In genomic region chr6:105560611-105561066, GRCh38 we compare ENCODE assay signal across 9 cellular contexts.
A peak's percentile ranks its signal among the peaks of the same experiment; 100 is the strongest.
DNase-seq lines count a peak whose midpoint lies in the region; ATAC-seq and TF ChIP-seq lines count a peak whose summit lies in the region.
"Had no signal": no experiment of that assay in that cellular context is flagged by ENCODE, and none has a peak within 500 bp of the region (broad histone marks: within the 10 kb centered on the region; RNA-seq: fewer than 3 reads in every experiment).

No MANE protein-coding gene starts in this region.

- no peaks in the 10 kb centered on the region for H3K27me3 ChIP-seq in RWPE2 (ENCODE audit: insufficient read depth, poor library complexity, severe bottlenecking)

- no peaks in the 10 kb centered on the region for H3K36me3 ChIP-seq in RWPE2 (ENCODE audit: low read depth)

- H3K9me3 Mint-ChIP-seq in activated naive CD4-positive, alpha-beta T cell treated with anti-CD3 and anti-CD28 coated beads, Interleukin-2, amount 50 U/mL, for 72 hours = peaks cover 2 to 19% of the 10 kb centered on the region in 2 donors
- H3K9me3 Mint-ChIP-seq in activated naive CD4-positive, alpha-beta T cell treated with anti-CD3 and anti-CD28 coated beads for 36 hours = peaks cover 8% of the 10 kb centered on the region

- no peak overlapping the region for H3K4me3 Mint-ChIP-seq in activated naive CD4-positive, alpha-beta T cell treated with anti-CD3 and anti-CD28 coated beads for 36 hours
- H3K4me3 Mint-ChIP-seq: B cell had no signal

- H3K4me1 Mint-ChIP-seq in activated naive CD4-positive, alpha-beta T cell treated with anti-CD3 and anti-CD28 coated beads for 36 hours (ENCODE audit: low read depth) = no peaks in the 10 kb centered on the region
- H3K4me1 Mint-ChIP-seq: B cell had no signal

- intact Hi-C loops in activated naive CD4-positive, alpha-beta T cell treated with anti-CD3 and anti-CD28 coated beads for 36 hours (cut with micrococcal nuclease) = no loop called here

- H3K4me1 ChIP-seq in RWPE2 (ENCODE audit: insufficient read depth, poor library complexity, severe bottlenecking) = peaks cover 11% of the 10 kb centered on the region

- DNase-seq in activated naive CD4-positive, alpha-beta T cell treated with anti-CD3 and anti-CD28 coated beads, Interleukin-2, amount 50 U/mL, for 72 hours (ENCODE audit: low spot score in 2 of 2) = peak in 1 of 2 donors; percentile 4
- no peak for DNase-seq in activated naive CD4-positive, alpha-beta T cell treated with anti-CD3 and anti-CD28 coated beads for 36 hours
- no peak for DNase-seq in RWPE2 (ENCODE audit: low spot score)
- peak; percentile 31 for DNase-seq in stromal cell of bone marrow (ENCODE audit: low read depth)
- DNase-seq in D341Med (ENCODE audit: low spot score) = no peak
- DNase-seq in SK-N-DZ (ENCODE audit: low spot score) = no peak
- DNase-seq in NCI-H69 (lab: John Stamatoyannopoulos, UW) = no peak

- peaks cover 3% of the 10 kb centered on the region for H3K9me3 ChIP-seq in RWPE2 (ENCODE audit: severe bottlenecking)

- H3K36me3 Mint-ChIP-seq in activated naive CD4-positive, alpha-beta T cell treated with anti-CD3 and anti-CD28 coated beads, Interleukin-2, amount 50 U/mL, for 72 hours = peaks cover 0 to 7% of the 10 kb centered on the region in 2 donors
- no peaks in the 10 kb centered on the region for H3K36me3 Mint-ChIP-seq in activated naive CD4-positive, alpha-beta T cell treated with anti-CD3 and anti-CD28 coated beads for 36 hours (ENCODE audit: low read depth)

- no peak overlapping the region for H3K27ac Mint-ChIP-seq in activated naive CD4-positive, alpha-beta T cell treated with anti-CD3 and anti-CD28 coated beads, Interleukin-2, amount 50 U/mL, for 72 hours
- H3K27ac Mint-ChIP-seq in activated naive CD4-positive, alpha-beta T cell treated with anti-CD3 and anti-CD28 coated beads for 36 hours = no peak overlapping the region
- H3K27ac Mint-ChIP-seq: B cell had no signal

- CTCF ChIA-PET in activated naive CD4-positive, alpha-beta T cell treated with anti-CD3 and anti-CD28 coated beads for 36 hours (lab: Charles Lee) = no interaction called here

- no peak overlapping the region for H3K4me3 ChIP-seq in RWPE2 (ENCODE audit: severe bottlenecking)

- H3K27ac ChIP-seq in RWPE2 (ENCODE audit: poor library complexity, severe bottlenecking) = peak overlapping the region; percentile 42

- H3K27me3 Mint-ChIP-seq in activated naive CD4-positive, alpha-beta T cell treated with anti-CD3 and anti-CD28 coated beads for 36 hours (ENCODE audit: low read depth) = peaks cover 12% of the 10 kb centered on the region

- ATAC-seq in activated naive CD4-positive, alpha-beta T cell treated with anti-CD3 and anti-CD28 coated beads, Interleukin-2, amount 50 U/mL, for 72 hours = peak; percentile 72 to 97
- peak; percentile 91 for ATAC-seq in HG02884 (IDR thresholded peaks at IDR 0.05; ENCODE audit: unreplicated experiment)
- ATAC-seq in RWPE2 (ENCODE audit: low read depth) = peak; percentile 96

- no peak for TF ChIP-seq CTCF in RWPE2 (IDR thresholded peaks at IDR 0.05; ENCODE audit: poor library complexity, severe bottlenecking)
